15 cellular contexts compared by ENCODE assay signal in the genomic region with DNA sequence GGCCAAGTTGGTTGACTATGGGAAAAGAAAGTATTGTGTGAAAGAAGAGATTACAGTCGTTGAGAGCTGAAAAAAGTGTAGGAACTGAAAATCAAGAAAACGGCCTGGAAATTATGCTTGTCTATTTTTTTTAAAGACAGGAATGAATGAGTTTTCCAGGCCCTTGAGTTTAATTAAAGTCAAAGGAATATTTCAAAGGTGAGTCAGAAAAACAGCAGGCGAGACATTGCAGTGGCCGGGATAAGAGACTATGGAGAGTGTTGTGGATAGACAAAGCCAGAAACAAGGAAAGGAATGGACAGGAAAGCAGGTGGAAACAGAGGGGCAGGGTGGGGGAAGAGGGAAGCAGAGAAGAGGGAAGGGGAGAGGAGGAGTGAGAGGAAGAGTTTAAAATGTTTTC.
DNase-seq lines count a peak whose midpoint lies in the region; ATAC-seq and TF ChIP-seq lines count a peak whose summit lies in the region.
"Had no signal": no experiment of that assay in that cellular context is flagged by ENCODE, and none has a peak within 500 bp of the region (broad histone marks: within the 10 kb centered on the region; RNA-seq: fewer than 3 reads in every experiment).

No MANE protein-coding gene starts in this region.

- no peak for ATAC-seq in right lobe of liver
- ATAC-seq: activated CD8-positive, alpha-beta T cell treated with anti-CD3 and anti-CD28 coated beads, Interleukin-2, amount 10 ng/mL, durations not matched to agents 7 days and 5 days; heart right ventricle; left colon had no signal

- H3K27ac ChIP-seq in HUES6 (ENCODE audit: low read depth, low read length) (peak overlapping the region; percentile 66; the same call in 1 of the 2 replicates), mesendoderm (ENCODE audit: low read depth, low read length) (no peak overlapping the region), right lobe of liver (no peak overlapping the region)
- H3K27ac ChIP-seq: coronary artery, heart right ventricle, parathyroid adenoma had no signal

- H4K5ac ChIP-seq in mesendoderm (ENCODE audit: low read length), result no peak overlapping the region

- no peak overlapping the region for H3K23ac ChIP-seq in mesendoderm (ENCODE audit: low read length)

- H3K56ac ChIP-seq in mesendoderm (ENCODE audit: low read length), result no peak overlapping the region

- H3K4ac ChIP-seq in mesendoderm (ENCODE audit: low read depth, low read length), result no peak overlapping the region

- H3K4me3 ChIP-seq in HUES6 (ENCODE audit: low read depth, low read length) (no peak overlapping the region), mesendoderm (ENCODE audit: low read length) (no peak overlapping the region), right lobe of liver (no peak overlapping the region)
- H3K4me3 ChIP-seq: coronary artery, heart right ventricle had no signal

- no peak overlapping the region for H3K4me2 ChIP-seq in mesendoderm (ENCODE audit: low read length)

- DNase-seq in AG08396 (ENCODE audit: low spot score) (peak; percentile 17), astrocyte of the hippocampus (ENCODE audit: low read depth, low spot score) (peak; percentile 87), mesendoderm (peak; percentile 44), right lobe of liver (no peak), 8988T (no peak), NCI-H1436 (lab: John Stamatoyannopoulos, UW) (no peak)
- no peak for DNase-seq in NK-92 treated with Interleukin-12 subunit alpha and Interleukin-12 subunit beta, amount 100 ng/mL, for 24 hours (lab: John Stamatoyannopoulos, UW)
- DNase-seq: activated CD8-positive, alpha-beta T cell treated with anti-CD3 and anti-CD28 coated beads, Interleukin-2, amount 10 ng/mL, durations not matched to agents 7 days and 5 days; heart right ventricle; left colon; NCI-H1694; NCI-H524 had no signal

- H3K9me3 ChIP-seq in HUES6 (ENCODE audit: control insufficient read depth, insufficient read depth, low read depth, low read length) (no peaks in the 10 kb centered on the region), right lobe of liver (no peaks in the 10 kb centered on the region)
- H3K9me3 ChIP-seq: heart right ventricle had no signal

- H2AK5ac ChIP-seq in mesendoderm (ENCODE audit: low read length), result no peak overlapping the region

- H3K9ac ChIP-seq in HUES6 (ENCODE audit: low read length) (no peak overlapping the region), mesendoderm (ENCODE audit: low read length) (no peak overlapping the region)
- H3K9ac ChIP-seq: parathyroid adenoma had no signal

- H3K27me3 ChIP-seq in HUES6 (ENCODE audit: control insufficient read depth, insufficient read depth, low read length) (no peaks in the 10 kb centered on the region), mesendoderm (ENCODE audit: insufficient read depth, low read length, poor library complexity) (no peaks in the 10 kb centered on the region), right lobe of liver (no peaks in the 10 kb centered on the region)

- no peaks in the 10 kb centered on the region for H3K79me1 ChIP-seq in mesendoderm (ENCODE audit: low read length)

- H2BK15ac ChIP-seq in mesendoderm (replicated peaks; ENCODE audit: low read depth), result no peak overlapping the region

- no CpG with 5 or more reads among the region's 4 CpGs for WGBS in mesendoderm (ENCODE audit: extremely low coverage, insufficient coverage, low lambda C conversion rate)
- 52% methylated on average over 4 of the region's 4 CpGs for WGBS in right lobe of liver (ENCODE audit: insufficient coverage, low coverage, low lambda C conversion rate, missing lambda C conversion rate)

- H3K4me1 ChIP-seq in HUES6 (ENCODE audit: control insufficient read depth, insufficient read depth, low read length) (peaks cover 21% of the 10 kb centered on the region), mesendoderm (ENCODE audit: control insufficient read depth, low read depth, low read length) (no peaks in the 10 kb centered on the region), right lobe of liver (no peaks in the 10 kb centered on the region)
- H3K4me1 ChIP-seq: heart right ventricle, parathyroid adenoma had no signal

- no peak for TF ChIP-seq CTCF in right lobe of liver (IDR thresholded peaks at IDR 0.05)

- no peak for TF ChIP-seq POLR2A in right lobe of liver (IDR thresholded peaks at IDR 0.05)

- H4K8ac ChIP-seq in mesendoderm (ENCODE audit: low read depth, low read length), result no peak overlapping the region

- H3K79me2 ChIP-seq in mesendoderm (ENCODE audit: control insufficient read depth, insufficient read depth, low read length), result no peaks in the 10 kb centered on the region
- H3K79me2 ChIP-seq: parathyroid adenoma had no signal

- no peak overlapping the region for H2BK120ac ChIP-seq in mesendoderm (ENCODE audit: low read depth, low read length)

- no peak overlapping the region for H3K18ac ChIP-seq in mesendoderm (ENCODE audit: low read length)

- H2BK5ac ChIP-seq in mesendoderm (ENCODE audit: low read length), result no peak overlapping the region

- intact Hi-C loops in right lobe of liver (cut with DNase I), result no loop called here

- H3K36me3 ChIP-seq in HUES6 (ENCODE audit: control insufficient read depth, insufficient read depth, low read length), result no peaks in the 10 kb centered on the region
- H3K36me3 ChIP-seq in mesendoderm (ENCODE audit: control insufficient read depth, insufficient read depth, low read length), result no peaks in the 10 kb centered on the region
- H3K36me3 ChIP-seq in right lobe of liver, result no peaks in the 10 kb centered on the region
- H3K36me3 ChIP-seq: heart right ventricle had no signal

Comparison
In these comparisons a context has a peak if more than half of its experiments do, and no peak if none do; other contexts are left out.
1. DNase-seq: peak in AG08396 (single experiment), astrocyte of the hippocampus (single experiment) and mesendoderm (single experiment); none in right lobe of liver (0 of 3), 8988T (single experiment), NK-92 treated with Interleukin-12 subunit alpha and Interleukin-12 subunit beta, amount 100 ng/mL, for 24 hours (single experiment) and NCI-H1436 (single experiment).